In the genomic region with DNA sequence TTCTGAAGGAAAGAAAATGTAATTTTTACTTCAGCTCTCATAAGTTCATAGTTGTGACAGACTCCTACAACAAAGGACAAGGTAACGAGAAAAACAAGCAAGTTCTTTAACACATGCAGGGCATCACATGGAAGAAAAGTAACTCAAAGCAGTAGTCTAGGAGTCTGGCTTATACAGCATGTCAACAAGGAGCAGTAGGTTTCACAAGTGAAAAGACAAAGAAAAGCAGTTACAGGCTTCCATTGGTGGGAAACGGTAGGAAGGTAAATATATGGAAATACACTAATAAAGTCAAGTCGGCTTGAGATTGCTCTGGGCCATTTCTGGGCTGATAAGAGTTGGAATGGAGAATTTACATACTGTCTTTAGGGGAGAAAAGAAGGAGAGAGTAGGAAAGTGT, we compare ENCODE assay signal across 1 cellular context.
TF ChIP-seq lines count a peak whose summit lies in the region.

No MANE protein-coding gene starts in this region.

TF ChIP-seq in H1, 55 proteins besides CTCF, POLR2A, EP300 and RAD21 (continued from another document):
- TF ChIP-seq, protein P1, sequence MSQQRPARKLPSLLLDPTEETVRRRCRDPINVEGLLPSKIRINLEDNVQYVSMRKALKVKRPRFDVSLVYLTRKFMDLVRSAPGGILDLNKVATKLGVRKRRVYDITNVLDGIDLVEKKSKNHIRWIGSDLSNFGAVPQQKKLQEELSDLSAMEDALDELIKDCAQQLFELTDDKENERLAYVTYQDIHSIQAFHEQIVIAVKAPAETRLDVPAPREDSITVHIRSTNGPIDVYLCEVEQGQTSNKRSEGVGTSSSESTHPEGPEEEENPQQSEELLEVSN (IDR thresholded peaks at IDR 0.05): no peak
- no peak for TF ChIP-seq CBX5 (IDR thresholded peaks at IDR 0.05; ENCODE audit: low read depth, low read length)
- no peak for TF ChIP-seq TBP (IDR thresholded peaks at IDR 0.05; ENCODE audit: low read depth, low read length)
- no peak for TF ChIP-seq CTBP2 (IDR thresholded peaks at IDR 0.05; ENCODE audit: borderline replicate concordance, insufficient read depth, insufficient read length, low read length)
